Comparison of ENCODE assay signal across 9 cellular contexts in the genomic region with DNA sequence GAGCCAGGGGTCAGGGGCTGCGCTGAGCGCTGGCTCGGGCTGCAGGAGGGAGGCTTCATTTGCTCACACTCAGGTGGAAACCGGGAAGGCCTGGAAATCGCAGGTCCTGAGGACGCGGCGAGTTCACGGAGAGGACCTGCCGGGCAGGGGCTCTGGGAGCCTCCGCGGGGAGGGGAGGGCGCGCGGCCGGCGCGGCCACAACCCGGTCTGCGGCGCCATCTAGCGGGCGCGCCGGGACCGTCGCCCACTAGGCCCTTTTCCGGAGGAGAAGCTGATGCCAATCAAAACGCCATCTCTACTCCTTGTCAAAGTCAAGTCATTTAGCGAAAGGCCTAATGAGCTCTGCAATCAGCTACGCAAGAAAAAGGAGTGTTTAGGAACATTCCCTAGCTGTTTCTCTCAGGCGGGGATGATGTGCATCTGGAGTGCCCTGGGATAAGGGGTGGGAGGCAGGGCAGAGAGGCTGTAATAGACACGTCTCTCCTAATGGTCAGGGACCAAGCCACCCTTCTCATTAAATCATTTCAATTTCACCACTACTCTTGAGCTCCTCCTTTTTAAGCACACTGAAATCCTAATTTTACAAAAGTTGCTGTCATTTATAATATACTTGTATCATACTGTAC.
A peak's percentile ranks its signal among the peaks of the same experiment; 100 is the strongest.
DNase-seq lines count a peak whose midpoint lies in the region; ATAC-seq, FAIRE-seq and TF ChIP-seq lines count a peak whose summit lies in the region.
"Had no signal": no experiment of that assay in that cellular context is flagged by ENCODE, and none has a peak within 500 bp of the region (broad histone marks: within the 10 kb centered on the region; RNA-seq: fewer than 3 reads in every experiment).

No MANE protein-coding gene starts in this region.

- CTCF ChIA-PET in CD4-positive, alpha-beta T cell (lab: Charles Lee), result no interaction called here

- H3K4me1 ChIP-seq in SJCRH30 (no peaks in the 10 kb centered on the region), kidney (ENCODE audit: control insufficient read depth in 1 of 2, insufficient read depth in 1 of 2, low read depth in 1 of 2, low read length in 2 of 2) (no peaks in the 10 kb centered on the region)

- H3K4me1 Mint-ChIP-seq in CD4-positive, alpha-beta T cell (ENCODE audit: low read depth), result no peaks in the 10 kb centered on the region

- no peak overlapping the region for H3K27ac Mint-ChIP-seq in CD4-positive, alpha-beta T cell
- H3K27ac Mint-ChIP-seq: naive thymus-derived CD8-positive, alpha-beta T cell had no signal

- no peaks in the 10 kb centered on the region for H3K9me3 Mint-ChIP-seq in CD4-positive, alpha-beta T cell

- H3K9me3 ChIP-seq in CD4-positive, alpha-beta T cell (ENCODE audit: control insufficient read depth, low read length), result no peaks in the 10 kb centered on the region
- H3K9me3 ChIP-seq in SJCRH30 (replicated peaks), result no peaks in the 10 kb centered on the region
- H3K9me3 ChIP-seq in kidney (ENCODE audit: control insufficient read depth in 1 of 2, low read length in 2 of 2), result no peaks in the 10 kb centered on the region

- TF ChIP-seq CTCF in CD4-positive, alpha-beta T cell (IDR thresholded peaks at IDR 0.05), result peak; percentile 52
- peak; percentile 60 for TF ChIP-seq CTCF in kidney (IDR thresholded peaks at IDR 0.05; ENCODE audit: borderline replicate concordance, extremely low read depth, insufficient read depth)

- H3K27ac ChIP-seq in CD4-positive, alpha-beta T cell (ENCODE audit: low read depth, low read length), result no peak overlapping the region
- no peak overlapping the region for H3K27ac ChIP-seq in SJCRH30
- H3K27ac ChIP-seq in kidney (ENCODE audit: low read depth in 2 of 2, low read length in 2 of 2), result no peak overlapping the region

- H3K27me3 Mint-ChIP-seq in CD4-positive, alpha-beta T cell, result no peaks in the 10 kb centered on the region

- POLR2A ChIA-PET in CD4-positive, alpha-beta T cell (lab: Charles Lee), result no interaction called here

- no peak for ATAC-seq in CD4-positive, alpha-beta T cell (ENCODE audit: poor library complexity)
- ATAC-seq in HG03095 (IDR thresholded peaks at IDR 0.05; ENCODE audit: unreplicated experiment), result no peak
- ATAC-seq: naive thymus-derived CD8-positive, alpha-beta T cell had no signal

- H3K36me3 ChIP-seq in SJCRH30 (no peaks in the 10 kb centered on the region), kidney (ENCODE audit: control insufficient read depth in 1 of 2, insufficient read depth in 2 of 2, low read length in 2 of 2) (no peaks in the 10 kb centered on the region)

- H3K27me3 ChIP-seq in CD4-positive, alpha-beta T cell (ENCODE audit: control insufficient read depth, insufficient read depth, low read length), result no peaks in the 10 kb centered on the region
- H3K27me3 ChIP-seq in SJCRH30, result no peaks in the 10 kb centered on the region

- in situ Hi-C loops in T47D (cut with HindIII; ENCODE audit: low pct_unique_long_range_greater_than_20kb, low sequenced_read_pairs), result no loop called here

- intact Hi-C loops in CD4-positive, alpha-beta T cell (cut with DNase I, micrococcal nuclease), result loop anchor here in 1 of 2 experiments (2.0 kb wide), 1 partner anchor 272 kb away; no protein-coding TSS in a partner anchor
- intact Hi-C loops in kidney (cut with DNase I), result no loop called here

- no peak overlapping the region for H3K4me3 Mint-ChIP-seq in CD4-positive, alpha-beta T cell

- no peak overlapping the region for H3K4me3 ChIP-seq in SJCRH30
- H3K4me3 ChIP-seq in kidney (ENCODE audit: low read length in 2 of 2), result no peak overlapping the region

- H3K36me3 Mint-ChIP-seq in CD4-positive, alpha-beta T cell (ENCODE audit: low read depth), result no peaks in the 10 kb centered on the region
- H3K36me3 Mint-ChIP-seq: naive thymus-derived CD8-positive, alpha-beta T cell had no signal

- DNase-seq in CD4-positive, alpha-beta T cell, result peak in 3 of 10 experiments; percentile 2 to 6 (median 2)
- DNase-seq in GM19240 (ENCODE audit: insufficient read length, low spot score), result peak; percentile 8
- peak; percentile 62 for DNase-seq in HT-29 (ENCODE audit: low spot score)
- peak; percentile 7 to 48 for DNase-seq in SJCRH30
- peak; percentile 52 to 63 for DNase-seq in T47D (ENCODE audit: low read depth in 1 of 2, low spot score in 1 of 2)
- DNase-seq in kidney, result peak; percentile 70
- peak; percentile 3 to 9 (median 4) for DNase-seq in stimulated activated CD4-positive, alpha-beta T cell treated with anti-CD3 and anti-CD28 coated beads, TNF-alpha, amount 100 ng/mL, for 48 hours (ENCODE audit: low read depth in 3 of 3)

- no peak overlapping the region for H3K9ac ChIP-seq in kidney (ENCODE audit: low read length in 2 of 2)

- no peak for FAIRE-seq in kidney (lab: Jason Lieb, UNC)
